1 cellular context compared by ENCODE assay signal in the genomic region with DNA sequence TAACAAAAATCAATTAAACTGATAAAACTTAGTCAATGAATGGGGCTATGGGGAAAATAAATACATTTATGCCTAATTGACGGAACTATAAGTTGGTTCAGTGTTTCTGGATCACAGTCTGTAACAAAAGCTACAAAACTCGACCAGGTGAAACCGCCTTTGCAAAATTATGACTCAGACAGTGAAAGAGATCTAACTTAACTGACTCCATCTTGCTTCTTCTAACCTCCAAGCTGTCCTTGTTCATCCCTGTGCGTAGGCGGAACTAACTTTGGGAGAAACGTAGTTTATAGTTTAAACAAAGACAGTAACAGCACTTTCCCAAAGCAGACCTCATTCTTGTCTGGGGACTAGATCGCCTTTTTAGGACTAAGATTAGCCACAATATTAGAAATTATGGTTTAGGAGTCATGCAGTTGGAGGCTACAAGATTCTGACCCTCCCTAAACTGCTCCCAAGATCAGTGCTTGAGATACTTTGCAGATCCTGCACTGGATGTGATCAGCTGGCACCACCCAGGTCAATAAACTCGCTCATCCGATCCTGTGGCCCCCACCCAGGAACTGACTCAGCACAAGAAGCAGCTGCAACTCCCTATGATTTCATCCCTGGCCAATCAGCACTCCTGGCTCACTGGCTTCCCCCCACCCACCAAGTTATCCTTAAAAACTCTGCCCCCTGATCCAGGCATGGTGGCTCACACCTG.
TF ChIP-seq lines count a peak whose summit lies in the region.

No MANE protein-coding gene starts in this region.

TF ChIP-seq in HCT116, 20 proteins besides CTCF, POLR2A, EP300 and RAD21 (continued from another document):
- TF ChIP-seq, protein P1, sequence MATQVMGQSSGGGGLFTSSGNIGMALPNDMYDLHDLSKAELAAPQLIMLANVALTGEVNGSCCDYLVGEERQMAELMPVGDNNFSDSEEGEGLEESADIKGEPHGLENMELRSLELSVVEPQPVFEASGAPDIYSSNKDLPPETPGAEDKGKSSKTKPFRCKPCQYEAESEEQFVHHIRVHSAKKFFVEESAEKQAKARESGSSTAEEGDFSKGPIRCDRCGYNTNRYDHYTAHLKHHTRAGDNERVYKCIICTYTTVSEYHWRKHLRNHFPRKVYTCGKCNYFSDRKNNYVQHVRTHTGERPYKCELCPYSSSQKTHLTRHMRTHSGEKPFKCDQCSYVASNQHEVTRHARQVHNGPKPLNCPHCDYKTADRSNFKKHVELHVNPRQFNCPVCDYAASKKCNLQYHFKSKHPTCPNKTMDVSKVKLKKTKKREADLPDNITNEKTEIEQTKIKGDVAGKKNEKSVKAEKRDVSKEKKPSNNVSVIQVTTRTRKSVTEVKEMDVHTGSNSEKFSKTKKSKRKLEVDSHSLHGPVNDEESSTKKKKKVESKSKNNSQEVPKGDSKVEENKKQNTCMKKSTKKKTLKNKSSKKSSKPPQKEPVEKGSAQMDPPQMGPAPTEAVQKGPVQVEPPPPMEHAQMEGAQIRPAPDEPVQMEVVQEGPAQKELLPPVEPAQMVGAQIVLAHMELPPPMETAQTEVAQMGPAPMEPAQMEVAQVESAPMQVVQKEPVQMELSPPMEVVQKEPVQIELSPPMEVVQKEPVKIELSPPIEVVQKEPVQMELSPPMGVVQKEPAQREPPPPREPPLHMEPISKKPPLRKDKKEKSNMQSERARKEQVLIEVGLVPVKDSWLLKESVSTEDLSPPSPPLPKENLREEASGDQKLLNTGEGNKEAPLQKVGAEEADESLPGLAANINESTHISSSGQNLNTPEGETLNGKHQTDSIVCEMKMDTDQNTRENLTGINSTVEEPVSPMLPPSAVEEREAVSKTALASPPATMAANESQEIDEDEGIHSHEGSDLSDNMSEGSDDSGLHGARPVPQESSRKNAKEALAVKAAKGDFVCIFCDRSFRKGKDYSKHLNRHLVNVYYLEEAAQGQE (IDR thresholded peaks at IDR 0.05; ENCODE audit: low read depth): no peak
- TF ChIP-seq JUND (IDR thresholded peaks at IDR 0.05): peak; percentile 54
- TF ChIP-seq ELF1 (IDR thresholded peaks at IDR 0.05; ENCODE audit: borderline replicate concordance, low read depth): no peak
